Comparison of ENCODE assay signal across 2 cellular contexts in the genomic region with DNA sequence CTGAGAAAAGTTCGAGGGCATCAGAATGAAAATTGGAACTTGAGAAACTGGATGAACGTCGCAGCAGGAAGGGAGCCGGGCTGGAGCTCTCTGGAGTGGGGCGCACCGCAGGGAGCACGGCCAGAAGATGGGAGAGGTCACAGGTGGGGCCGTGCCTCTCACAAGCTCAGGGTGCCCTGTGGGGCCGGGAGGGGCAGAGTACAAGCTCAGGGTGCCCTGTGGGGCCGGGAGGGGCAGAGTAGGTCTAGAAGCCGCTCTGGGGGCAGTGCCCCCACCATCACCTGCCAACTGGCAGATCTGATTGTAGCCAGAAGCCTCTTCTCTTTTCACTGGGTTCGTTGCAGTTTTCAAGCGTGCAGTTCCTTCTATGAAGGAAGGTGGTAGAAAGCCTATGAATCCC.
A peak's percentile ranks its signal among the peaks of the same experiment; 100 is the strongest.
TF ChIP-seq lines count a peak whose summit lies in the region.

No MANE protein-coding gene starts in this region.

TF ChIP-seq in IMR-90, 13 proteins besides CTCF, POLR2A, EP300 and RAD21:
- TF ChIP-seq NFE2L2 (IDR thresholded peaks at IDR 0.05; ENCODE audit: low read depth, low read length) = no peak
- no peak for TF ChIP-seq FOS (IDR thresholded peaks at IDR 0.05; ENCODE audit: low read depth, low read length)
- no peak for TF ChIP-seq MAZ (IDR thresholded peaks at IDR 0.05; ENCODE audit: borderline replicate concordance, low read depth, low read length)
- TF ChIP-seq CHD1 (IDR thresholded peaks at IDR 0.05; ENCODE audit: low read depth, low read length) = no peak
- TF ChIP-seq, protein P1, sequence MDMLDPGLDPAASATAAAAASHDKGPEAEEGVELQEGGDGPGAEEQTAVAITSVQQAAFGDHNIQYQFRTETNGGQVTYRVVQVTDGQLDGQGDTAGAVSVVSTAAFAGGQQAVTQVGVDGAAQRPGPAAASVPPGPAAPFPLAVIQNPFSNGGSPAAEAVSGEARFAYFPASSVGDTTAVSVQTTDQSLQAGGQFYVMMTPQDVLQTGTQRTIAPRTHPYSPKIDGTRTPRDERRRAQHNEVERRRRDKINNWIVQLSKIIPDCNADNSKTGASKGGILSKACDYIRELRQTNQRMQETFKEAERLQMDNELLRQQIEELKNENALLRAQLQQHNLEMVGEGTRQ (IDR thresholded peaks at IDR 0.05; ENCODE audit: low read depth, low read length) = no peak
- no peak for TF ChIP-seq RFX5 (IDR thresholded peaks at IDR 0.05; ENCODE audit: low read depth, low read length)
- no peak for TF ChIP-seq MAFK (IDR thresholded peaks at IDR 0.05; ENCODE audit: low read depth, low read length)
- TF ChIP-seq BHLHE40 (IDR thresholded peaks at IDR 0.05; ENCODE audit: low read depth, low read length) = no peak
- TF ChIP-seq, protein P2, sequence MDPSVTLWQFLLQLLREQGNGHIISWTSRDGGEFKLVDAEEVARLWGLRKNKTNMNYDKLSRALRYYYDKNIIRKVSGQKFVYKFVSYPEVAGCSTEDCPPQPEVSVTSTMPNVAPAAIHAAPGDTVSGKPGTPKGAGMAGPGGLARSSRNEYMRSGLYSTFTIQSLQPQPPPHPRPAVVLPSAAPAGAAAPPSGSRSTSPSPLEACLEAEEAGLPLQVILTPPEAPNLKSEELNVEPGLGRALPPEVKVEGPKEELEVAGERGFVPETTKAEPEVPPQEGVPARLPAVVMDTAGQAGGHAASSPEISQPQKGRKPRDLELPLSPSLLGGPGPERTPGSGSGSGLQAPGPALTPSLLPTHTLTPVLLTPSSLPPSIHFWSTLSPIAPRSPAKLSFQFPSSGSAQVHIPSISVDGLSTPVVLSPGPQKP (IDR thresholded peaks at IDR 0.05; ENCODE audit: borderline replicate concordance, low read depth, low read length) = no peak
- TF ChIP-seq RCOR1 (IDR thresholded peaks at IDR 0.05; ENCODE audit: insufficient replicate concordance, low read length) = no peak
- TF ChIP-seq SMC3 (IDR thresholded peaks at IDR 0.05; ENCODE audit: low read depth, low read length) = no peak
- TF ChIP-seq CEBPB (IDR thresholded peaks at IDR 0.05; ENCODE audit: low read depth, low read length) = no peak
- TF ChIP-seq MXI1 (IDR thresholded peaks at IDR 0.05; ENCODE audit: borderline replicate concordance, low read depth, low read length) = no peak

TF ChIP-seq in GM12878, 131 proteins besides CTCF, POLR2A, EP300 and RAD21:
- peak; percentile 9; the same call in 1 of the 2 replicates for TF ChIP-seq SMARCA5 (IDR thresholded peaks at IDR 0.05)
- TF ChIP-seq PAX8 (IDR thresholded peaks at IDR 0.05) = no peak
- no peak for TF ChIP-seq FOXM1 (IDR thresholded peaks at IDR 0.05; ENCODE audit: low read depth, low read length)
- TF ChIP-seq FOS (IDR thresholded peaks at IDR 0.05; ENCODE audit: borderline replicate concordance, extremely low read depth, insufficient read length) = no peak
- TF ChIP-seq SREBF2 (IDR thresholded peaks at IDR 0.05; ENCODE audit: low read length) = no peak
TF ChIP-seq in GM12878: peak in this region for 1.
